ENCODE assay signal across 1 cellular context in genomic region chr19:42452590-42452989, GRCh38.
TF ChIP-seq lines count a peak whose summit lies in the region.

No MANE protein-coding gene starts in this region.

TF ChIP-seq in WTC11, 78 proteins besides CTCF, POLR2A, EP300 and RAD21 (continued from another document):
- TF ChIP-seq AFF4 (CRISPR knock-in tag; IDR thresholded peaks at IDR 0.05; ENCODE audit: borderline replicate concordance), result no peak
- TF ChIP-seq ZBTB21 (CRISPR knock-in tag; IDR thresholded peaks at IDR 0.05; ENCODE audit: borderline replicate concordance), result no peak
- no peak for TF ChIP-seq TCF7 (CRISPR knock-in tag; IDR thresholded peaks at IDR 0.05; ENCODE audit: low read depth)
- TF ChIP-seq, protein P1, sequence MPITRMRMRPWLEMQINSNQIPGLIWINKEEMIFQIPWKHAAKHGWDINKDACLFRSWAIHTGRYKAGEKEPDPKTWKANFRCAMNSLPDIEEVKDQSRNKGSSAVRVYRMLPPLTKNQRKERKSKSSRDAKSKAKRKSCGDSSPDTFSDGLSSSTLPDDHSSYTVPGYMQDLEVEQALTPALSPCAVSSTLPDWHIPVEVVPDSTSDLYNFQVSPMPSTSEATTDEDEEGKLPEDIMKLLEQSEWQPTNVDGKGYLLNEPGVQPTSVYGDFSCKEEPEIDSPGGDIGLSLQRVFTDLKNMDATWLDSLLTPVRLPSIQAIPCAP (CRISPR knock-in tag; IDR thresholded peaks at IDR 0.05), result no peak
- TF ChIP-seq ZNF232 (CRISPR knock-in tag; IDR thresholded peaks at IDR 0.05), result no peak
- TF ChIP-seq GABPB1 (CRISPR knock-in tag; IDR thresholded peaks at IDR 0.05), result no peak
- no peak for TF ChIP-seq TEAD1 (CRISPR knock-in tag; IDR thresholded peaks at IDR 0.05)
- TF ChIP-seq ATF1 (CRISPR knock-in tag; IDR thresholded peaks at IDR 0.05), result no peak
- no peak for TF ChIP-seq E2F4 (CRISPR knock-in tag; IDR thresholded peaks at IDR 0.05; ENCODE audit: borderline replicate concordance, low read depth)
- no peak for TF ChIP-seq SMAD4 (CRISPR knock-in tag; IDR thresholded peaks at IDR 0.05)
- no peak for TF ChIP-seq RELA (CRISPR knock-in tag; IDR thresholded peaks at IDR 0.05; ENCODE audit: borderline replicate concordance)
- no peak for TF ChIP-seq E2F5 (CRISPR knock-in tag; IDR thresholded peaks at IDR 0.05)
- no peak for TF ChIP-seq MAX (CRISPR knock-in tag; IDR thresholded peaks at IDR 0.05)
- TF ChIP-seq ZNF396 (CRISPR knock-in tag; IDR thresholded peaks at IDR 0.05; ENCODE audit: borderline replicate concordance), result no peak
TF ChIP-seq in WTC11: peak in this region for 0.
